In genomic region chr9:134316444-134317160, GRCh38 we compare ENCODE assay signal across 12 cellular contexts. TPM values are rescaled to one million over a fixed set of nuclear protein-coding genes. Genes with fewer than 3 reads are reported as not detected.
DNase-seq lines count a peak whose midpoint lies in the region; ATAC-seq, FAIRE-seq and TF ChIP-seq lines count a peak whose summit lies in the region.
"Had no signal": no experiment of that assay in that cellular context is flagged by ENCODE, and none has a peak within 500 bp of the region (broad histone marks: within the 10 kb centered on the region; RNA-seq: fewer than 3 reads in every experiment).

No MANE protein-coding gene starts in this region.

- WGBS in GM12878 (ENCODE audit: insufficient coverage, insufficient replicate concordance, low lambda C conversion rate, missing lambda C conversion rate): 3% methylated on average over 12 of the region's 16 CpGs
- 7 to 10% methylated on average over 16 of the region's 16 CpGs for WGBS in aorta, 2 donors

- no peaks in the 10 kb centered on the region for H3K27me3 ChIP-seq in right atrium auricular region
- peaks cover 0 to 5% of the 10 kb centered on the region in 2 experiments; a peak in 2 of 4 replicates for H3K27me3 ChIP-seq in GM12878 (replicated peaks in 1 of 2; ENCODE audit: control insufficient read depth in 2 of 2, insufficient read depth in 2 of 2, low read length in 1 of 2)
- no peaks in the 10 kb centered on the region for H3K27me3 ChIP-seq in aorta (ENCODE audit: control insufficient read depth in 1 of 2, insufficient read depth in 2 of 2, low read length in 1 of 2)
- H3K27me3 ChIP-seq: brain microvascular endothelial cell, pancreas had no signal

- H3K79me2 ChIP-seq in GM12878 (ENCODE audit: control insufficient read depth, insufficient read depth, low read length): no peaks in the 10 kb centered on the region

- RAD21 ChIA-PET in GM12878 (lab: Charles Lee; ENCODE audit: unreplicated experiment): no interaction called here

- no peak for FAIRE-seq in GM12878 (lab: Jason Lieb, UNC)
- FAIRE-seq: pancreas had no signal

- H4K20me1 ChIP-seq in GM12878 (ENCODE audit: control insufficient read depth, insufficient read depth): no peaks in the 10 kb centered on the region

- H3K4me2 ChIP-seq in GM12878 (ENCODE audit: control insufficient read depth, insufficient read depth): 0 out of 2 replicates have a peak overlapping the region, but pooled peaks have one; percentile 9

- SMC1A ChIA-PET in GM12878 (lab: Charles Lee; ENCODE audit: uncharacterized antibody, unreplicated experiment): no interaction called here

- H3K4me1 ChIP-seq in right atrium auricular region: peaks cover 0 to 26% of the 10 kb centered on the region in 2 donors
- H3K4me1 ChIP-seq in GM12878 (ENCODE audit: control insufficient read depth, insufficient read depth, low read length): no peaks in the 10 kb centered on the region
- no peaks in the 10 kb centered on the region for H3K4me1 ChIP-seq in aorta (ENCODE audit: control insufficient read depth in 1 of 2, insufficient read depth in 2 of 2, low read length in 2 of 2)
- H3K4me1 ChIP-seq: pancreas had no signal

- H3K4me3 ChIP-seq in right atrium auricular region: no peak overlapping the region
- no peak overlapping the region for H3K4me3 ChIP-seq in GM12878
- H3K4me3 ChIP-seq in aorta (ENCODE audit: low read length in 2 of 2): no peak overlapping the region
- H3K4me3 ChIP-seq: pancreas had no signal

- H3K9me3 ChIP-seq in right atrium auricular region (peaks cover 0 to 11% of the 10 kb centered on the region in 2 donors), GM12878 (replicated peaks; ENCODE audit: control insufficient read depth, insufficient read depth, low read length) (no peaks in the 10 kb centered on the region), aorta (ENCODE audit: control insufficient read depth, low read length) (peaks cover 4% of the 10 kb centered on the region)
- H3K9me3 ChIP-seq: pancreas had no signal

- no TSS peak for BruUV-seq in GM12878 (replicated peaks; lab: Mats Ljungman, UMichigan)

- intact Hi-C loops in Right ventricle myocardium inferior (cut with DNase I) (no loop called here), GM12878 (cut with micrococcal nuclease; ENCODE audit: unreplicated experiment) (no loop called here), aorta (cut with DNase I) (no loop called here)

- CTCF ChIA-PET in GM12878 (lab: Yijun Ruan, JAX): interaction anchor here (1.2 kb wide), 1 partner anchor 66 kb away, joined by 4 read pairs; no protein-coding TSS in a partner anchor

- in situ Hi-C loops in GM12878 (cut with MboI): no loop called here

- H3K36me3 ChIP-seq in right atrium auricular region: no peaks in the 10 kb centered on the region
- H3K36me3 ChIP-seq in GM12878 (ENCODE audit: control insufficient read depth in 2 of 2, insufficient read depth in 2 of 2, low read length in 1 of 2): no peaks in the 10 kb centered on the region
- no peaks in the 10 kb centered on the region for H3K36me3 ChIP-seq in aorta (ENCODE audit: control insufficient read depth in 1 of 2, insufficient read depth in 2 of 2, low read length in 1 of 2)
- H3K36me3 ChIP-seq: brain microvascular endothelial cell, pancreas had no signal

- DNase-seq in Right ventricle myocardium inferior (ENCODE audit: missing footprints): peak; percentile 69
- no peak for DNase-seq in right atrium auricular region (ENCODE audit: low spot score)
- peak; percentile 23 for DNase-seq in GM12878 (ENCODE audit: low read depth, low spot score)
- DNase-seq in left kidney (ENCODE audit: low read depth, low spot score): peak; percentile 53
- DNase-seq in aorta: peak; percentile 73 to 78
- DNase-seq: activated T-cell treated with anti-CD3 and anti-CD28 coated beads, Interleukin-2, amount 50 U/mL, for 4 hours; brain microvascular endothelial cell had no signal

- H2AFZ ChIP-seq in GM12878 (ENCODE audit: control insufficient read depth, low read depth, low read length): no peak overlapping the region

- ATAC-seq in Right ventricle myocardium inferior (peak; percentile 59), GM12878 (peak; percentile 83), aorta (ENCODE audit: low FRiP score) (no peak), HG02852 (IDR thresholded peaks at IDR 0.05; ENCODE audit: unreplicated experiment) (no peak), GM21515 (IDR thresholded peaks at IDR 0.05; ENCODE audit: unreplicated experiment) (no peak), HG03460 (IDR thresholded peaks at IDR 0.05; ENCODE audit: unreplicated experiment) (no peak)
- ATAC-seq: Panc1 had no signal

- TF ChIP-seq EP300 in GM12878 (IDR thresholded peaks at IDR 0.05; ENCODE audit: borderline replicate concordance in 1 of 2, control insufficient read depth in 1 of 2, low read depth in 2 of 2, low read length in 2 of 2): no peak

- TF ChIP-seq CTCF in right atrium auricular region (IDR thresholded peaks at IDR 0.05) (no peak), GM12878 (IDR thresholded peaks at IDR 0.05 in 2 of 3, conservative IDR thresholded peaks at IDR 0.05 in 1 of 3; ENCODE audit: control insufficient read depth in 2 of 3, extremely low read depth in 1 of 3, insufficient read depth in 1 of 3, low read depth in 3 of 3, low read length in 3 of 3) (no peak)

- no peak for TF ChIP-seq RAD21 in GM12878 (IDR thresholded peaks at IDR 0.05; ENCODE audit: insufficient read depth, low read depth, low read length)

- TF ChIP-seq POLR2A in GM12878 (IDR thresholded peaks at IDR 0.05; ENCODE audit: low read depth, low read length): no peak

- POLR2A ChIA-PET in GM12878 (lab: Charles Lee): no interaction called here

- no peak overlapping the region for H3K27ac ChIP-seq in right atrium auricular region
- no peak overlapping the region for H3K27ac ChIP-seq in GM12878 (ENCODE audit: control insufficient read depth, insufficient read depth)
- no peak overlapping the region for H3K27ac ChIP-seq in aorta (ENCODE audit: low read depth in 1 of 2, low read length in 2 of 2)
- H3K27ac ChIP-seq: brain microvascular endothelial cell, pancreas had no signal

- H3K9ac ChIP-seq in GM12878 (ENCODE audit: control insufficient read depth, insufficient read depth, low read length): no peak overlapping the region

TF ChIP-seq in GM12878, 131 proteins besides CTCF, POLR2A, EP300 and RAD21 (continues in another document):
- TF ChIP-seq, protein P1, sequence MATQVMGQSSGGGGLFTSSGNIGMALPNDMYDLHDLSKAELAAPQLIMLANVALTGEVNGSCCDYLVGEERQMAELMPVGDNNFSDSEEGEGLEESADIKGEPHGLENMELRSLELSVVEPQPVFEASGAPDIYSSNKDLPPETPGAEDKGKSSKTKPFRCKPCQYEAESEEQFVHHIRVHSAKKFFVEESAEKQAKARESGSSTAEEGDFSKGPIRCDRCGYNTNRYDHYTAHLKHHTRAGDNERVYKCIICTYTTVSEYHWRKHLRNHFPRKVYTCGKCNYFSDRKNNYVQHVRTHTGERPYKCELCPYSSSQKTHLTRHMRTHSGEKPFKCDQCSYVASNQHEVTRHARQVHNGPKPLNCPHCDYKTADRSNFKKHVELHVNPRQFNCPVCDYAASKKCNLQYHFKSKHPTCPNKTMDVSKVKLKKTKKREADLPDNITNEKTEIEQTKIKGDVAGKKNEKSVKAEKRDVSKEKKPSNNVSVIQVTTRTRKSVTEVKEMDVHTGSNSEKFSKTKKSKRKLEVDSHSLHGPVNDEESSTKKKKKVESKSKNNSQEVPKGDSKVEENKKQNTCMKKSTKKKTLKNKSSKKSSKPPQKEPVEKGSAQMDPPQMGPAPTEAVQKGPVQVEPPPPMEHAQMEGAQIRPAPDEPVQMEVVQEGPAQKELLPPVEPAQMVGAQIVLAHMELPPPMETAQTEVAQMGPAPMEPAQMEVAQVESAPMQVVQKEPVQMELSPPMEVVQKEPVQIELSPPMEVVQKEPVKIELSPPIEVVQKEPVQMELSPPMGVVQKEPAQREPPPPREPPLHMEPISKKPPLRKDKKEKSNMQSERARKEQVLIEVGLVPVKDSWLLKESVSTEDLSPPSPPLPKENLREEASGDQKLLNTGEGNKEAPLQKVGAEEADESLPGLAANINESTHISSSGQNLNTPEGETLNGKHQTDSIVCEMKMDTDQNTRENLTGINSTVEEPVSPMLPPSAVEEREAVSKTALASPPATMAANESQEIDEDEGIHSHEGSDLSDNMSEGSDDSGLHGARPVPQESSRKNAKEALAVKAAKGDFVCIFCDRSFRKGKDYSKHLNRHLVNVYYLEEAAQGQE (IDR thresholded peaks at IDR 0.05; ENCODE audit: low read depth, low read length): no peak
- peak in 1 of 2 experiments; percentile 28; a peak in 2 of 4 replicates for TF ChIP-seq BHLHE40 (IDR thresholded peaks at IDR 0.05; ENCODE audit: borderline replicate concordance in 1 of 2, low read depth in 2 of 2, low read length in 1 of 2)
- peak; percentile 29 for TF ChIP-seq IKZF1 (conservative IDR thresholded peaks at IDR 0.05)

RNA-seq across cellular contexts. Expression of gene RXRA, which starts 9.7 kb away (rescaled TPM):
- total RNA-seq in Right ventricle myocardium inferior: 91.1 TPM
- 10 to 100 TPM; 34.5 to 50.8 TPM for total RNA-seq in right atrium auricular region
- total RNA-seq in GM12878 (2013; cell fraction: nucleolus; rRNA removed): 23.7 and 25.5 TPM in 2 replicates
- total RNA-seq in GM12878 (2014; rRNA removed): 12.3 and 14.3 TPM in 2 replicates
- total RNA-seq in GM12878 (2014; rRNA removed; fragmentation: Illumina TruSeq; extraction: Trizol): 2.9 and 3.4 TPM in 2 replicates
- total RNA-seq in GM12878 (2021): 32.1 and 36.8 TPM in 2 replicates
- polyA plus RNA-seq in GM12878 (2011; ENCODE audit: low read depth): 7.1 TPM
- polyA plus RNA-seq in GM12878 (2011; rRNA removed): 3.7 and 8.0 TPM in 2 replicates
- polyA plus RNA-seq in GM12878 (2011; cell fraction: cytosol; rRNA removed): 17.2 and 20.7 TPM in 2 replicates
- 28.6 and 32.8 TPM in 2 replicates for polyA plus RNA-seq in GM12878 (2011; cell fraction: nucleus; rRNA removed)
- 19.3 and 28.5 TPM in 2 replicates for polyA plus RNA-seq in GM12878 (2012)
- 1.1 and 4.2 TPM in 2 replicates for polyA plus RNA-seq in GM12878 (2014; fragmentation: Illumina TruSeq; extraction: Trizol)
- 1 to 10 TPM in 1 of 2 experiments, under 1 TPM in 1; 0.89 to 2.9 TPM for polyA plus RNA-seq in GM12878 (2014; fragmentation: Nextera tagmentation; extraction: Ambion mirVana)
- polyA plus RNA-seq in GM12878 (2014; rRNA removed): 18.5 TPM in 2 replicates
- polyA plus RNA-seq in GM12878 (2016; fragmentation: Nextera tagmentation; extraction: Ambion mirVana): 10 to 100 TPM; 24.1 to 28.3 TPM
- 7.2 and 23.3 TPM in 2 replicates for polyA minus RNA-seq in GM12878 (2011; rRNA and poly(A)+ RNA removed)
- polyA minus RNA-seq in GM12878 (2011; cell fraction: cytosol; rRNA and poly(A)+ RNA removed): 12.4 and 14.7 TPM in 2 replicates
- polyA minus RNA-seq in GM12878 (2011; cell fraction: nucleus; rRNA and poly(A)+ RNA removed): 11.0 and 14.4 TPM in 2 replicates
- 10 to 100 TPM; 47.5 to 67.8 TPM for total RNA-seq in aorta
- 10 to 100 TPM; 17.7 to 18.0 TPM for polyA plus RNA-seq in aorta

Comparison
In these comparisons a context has a peak if more than half of its experiments do, and no peak if none do; other contexts are left out.
1. ATAC-seq: peak in Right ventricle myocardium inferior (single experiment) and GM12878 (single experiment); none in aorta (single experiment), HG02852 (single experiment), GM21515 (single experiment) and HG03460 (single experiment).